In the genomic region with DNA sequence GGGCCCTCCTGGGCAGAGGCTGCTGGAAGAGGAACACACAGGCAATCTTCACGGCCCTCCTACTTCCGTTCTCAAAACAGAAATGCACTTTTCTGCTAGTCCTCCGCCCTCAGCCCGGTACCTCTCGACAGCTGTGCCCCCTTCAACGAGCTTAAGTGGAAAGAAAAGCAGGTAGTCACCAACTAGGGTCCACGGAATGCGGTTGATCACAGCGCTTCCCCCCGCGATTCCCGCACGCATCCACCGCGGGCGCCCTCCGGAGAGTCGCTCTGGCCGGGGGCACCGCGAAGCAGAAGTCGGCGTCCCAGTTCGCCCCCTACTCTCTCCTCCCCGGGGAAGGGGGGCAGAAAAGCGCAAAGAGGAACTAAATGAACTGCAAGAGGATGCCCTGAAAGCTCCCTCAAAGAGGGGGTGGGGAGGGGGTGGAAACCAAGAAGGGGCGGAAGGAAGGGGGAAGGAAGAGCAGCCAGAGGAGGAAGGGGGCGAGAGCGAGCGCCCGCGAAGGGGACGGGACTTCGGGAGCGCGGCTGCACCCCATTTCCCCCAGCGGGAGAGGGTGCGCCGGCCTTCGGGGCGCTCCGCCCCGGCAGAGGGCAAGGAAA, we compare ENCODE assay signal across 1 cellular context.
TF ChIP-seq lines count a peak whose summit lies in the region.

No MANE protein-coding gene starts in this region.

TF ChIP-seq in HepG2, 621 proteins besides CTCF, POLR2A, EP300 and RAD21 (continued from another document and continues in another):
- TF ChIP-seq MEIS1 (CRISPR knock-in tag; IDR thresholded peaks at IDR 0.05; ENCODE audit: borderline replicate concordance) (peak; percentile 9; the same call in 1 of the 2 replicates), HMG20B (CRISPR knock-in tag; conservative IDR thresholded peaks at IDR 0.05) (no peak), SKI (IDR thresholded peaks at IDR 0.05; ENCODE audit: partially characterized antibody) (no peak), TRIM24 (CRISPR knock-in tag; IDR thresholded peaks at IDR 0.05) (no peak), CHCHD3 (CRISPR knock-in tag; IDR thresholded peaks at IDR 0.05) (no peak), ARID4A (CRISPR knock-in tag; IDR thresholded peaks at IDR 0.05; ENCODE audit: borderline replicate concordance) (peak; percentile 18; the same call in 1 of the 2 replicates), ZNF7 (CRISPR knock-in tag; IDR thresholded peaks at IDR 0.05) (no peak), YEATS4 (CRISPR knock-in tag; IDR thresholded peaks at IDR 0.05; ENCODE audit: borderline replicate concordance) (peak; percentile 4; the same call in 1 of the 2 replicates), FIP1L1 (IDR thresholded peaks at IDR 0.05; ENCODE audit: borderline replicate concordance, insufficient read depth, low read depth, low read length) (no peak), SSRP1 (CRISPR knock-in tag; IDR thresholded peaks at IDR 0.05) (no peak), MTF2 (CRISPR knock-in tag; IDR thresholded peaks at IDR 0.05; ENCODE audit: borderline replicate concordance) (no peak), TFDP1 (CRISPR knock-in tag; IDR thresholded peaks at IDR 0.05; ENCODE audit: borderline replicate concordance) (no peak), ARNT (IDR thresholded peaks at IDR 0.05) (no peak), ZNF335 (CRISPR knock-in tag; IDR thresholded peaks at IDR 0.05) (peak; percentile 32; the same call in 1 of the 2 replicates), ZNF343 (CRISPR knock-in tag; IDR thresholded peaks at IDR 0.05) (no peak), ZBTB2 (CRISPR knock-in tag; IDR thresholded peaks at IDR 0.05; ENCODE audit: low read depth) (0 out of 2 replicates have a peak, but pooled peaks have one; percentile 3), ZNF569 (CRISPR knock-in tag; IDR thresholded peaks at IDR 0.05; ENCODE audit: borderline replicate concordance) (no peak), XRCC5 (optimal IDR thresholded peaks at IDR 0.05; ENCODE audit: low read length) (peak; percentile 52), ETV5 (CRISPR knock-in tag; IDR thresholded peaks at IDR 0.05; ENCODE audit: borderline replicate concordance) (peak; percentile 20; the same call in 1 of the 2 replicates), CBX2 (IDR thresholded peaks at IDR 0.05; ENCODE audit: low read depth, low read length) (no peak), CBX2 (CRISPR knock-in tag; IDR thresholded peaks at IDR 0.05; ENCODE audit: low read depth) (no peak), POLR2AphosphoS5 (IDR thresholded peaks at IDR 0.05; ENCODE audit: low read depth, low read length) (no peak), ATF6 (CRISPR knock-in tag; conservative IDR thresholded peaks at IDR 0.05) (no peak), SMYD3 (CRISPR knock-in tag; IDR thresholded peaks at IDR 0.05) (no peak), MTA1 (CRISPR knock-in tag; IDR thresholded peaks at IDR 0.05; ENCODE audit: borderline replicate concordance) (peak; percentile 2; the same call in 1 of the 2 replicates), ZNF780A (CRISPR knock-in tag; IDR thresholded peaks at IDR 0.05) (no peak), MAFK (conservative IDR thresholded peaks at IDR 0.05 in 1 of 2, IDR thresholded peaks at IDR 0.05 in 1 of 2; ENCODE audit: low read length in 2 of 2) (no peak), ZNF558 (CRISPR knock-in tag; IDR thresholded peaks at IDR 0.05; ENCODE audit: borderline replicate concordance) (no peak), ZFX (CRISPR knock-in tag; IDR thresholded peaks at IDR 0.05; ENCODE audit: low read depth) (no peak), GFI1 (CRISPR knock-in tag; IDR thresholded peaks at IDR 0.05; ENCODE audit: borderline replicate concordance) (no peak), ZSCAN30 (CRISPR knock-in tag; IDR thresholded peaks at IDR 0.05) (no peak), PPARG (CRISPR knock-in tag; conservative IDR thresholded peaks at IDR 0.05) (no peak), ZNF724P (CRISPR knock-in tag; IDR thresholded peaks at IDR 0.05; ENCODE audit: borderline replicate concordance) (no peak), SMARCC2 (IDR thresholded peaks at IDR 0.05) (no peak), BCL6 (CRISPR knock-in tag; IDR thresholded peaks at IDR 0.05) (no peak), GABPA (IDR thresholded peaks at IDR 0.05; ENCODE audit: low read depth, low read length) (peak; percentile 15; the same call in 1 of the 2 replicates), GABPA (CRISPR knock-in tag; IDR thresholded peaks at IDR 0.05; ENCODE audit: low read depth) (0 out of 2 replicates have a peak, but pooled peaks have one; percentile 30), ZKSCAN5 (CRISPR knock-in tag; IDR thresholded peaks at IDR 0.05) (no peak)
- TF ChIP-seq, protein P1, sequence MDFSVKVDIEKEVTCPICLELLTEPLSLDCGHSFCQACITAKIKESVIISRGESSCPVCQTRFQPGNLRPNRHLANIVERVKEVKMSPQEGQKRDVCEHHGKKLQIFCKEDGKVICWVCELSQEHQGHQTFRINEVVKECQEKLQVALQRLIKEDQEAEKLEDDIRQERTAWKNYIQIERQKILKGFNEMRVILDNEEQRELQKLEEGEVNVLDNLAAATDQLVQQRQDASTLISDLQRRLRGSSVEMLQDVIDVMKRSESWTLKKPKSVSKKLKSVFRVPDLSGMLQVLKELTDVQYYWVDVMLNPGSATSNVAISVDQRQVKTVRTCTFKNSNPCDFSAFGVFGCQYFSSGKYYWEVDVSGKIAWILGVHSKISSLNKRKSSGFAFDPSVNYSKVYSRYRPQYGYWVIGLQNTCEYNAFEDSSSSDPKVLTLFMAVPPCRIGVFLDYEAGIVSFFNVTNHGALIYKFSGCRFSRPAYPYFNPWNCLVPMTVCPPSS (IDR thresholded peaks at IDR 0.05): no peak
- TF ChIP-seq, protein P2, sequence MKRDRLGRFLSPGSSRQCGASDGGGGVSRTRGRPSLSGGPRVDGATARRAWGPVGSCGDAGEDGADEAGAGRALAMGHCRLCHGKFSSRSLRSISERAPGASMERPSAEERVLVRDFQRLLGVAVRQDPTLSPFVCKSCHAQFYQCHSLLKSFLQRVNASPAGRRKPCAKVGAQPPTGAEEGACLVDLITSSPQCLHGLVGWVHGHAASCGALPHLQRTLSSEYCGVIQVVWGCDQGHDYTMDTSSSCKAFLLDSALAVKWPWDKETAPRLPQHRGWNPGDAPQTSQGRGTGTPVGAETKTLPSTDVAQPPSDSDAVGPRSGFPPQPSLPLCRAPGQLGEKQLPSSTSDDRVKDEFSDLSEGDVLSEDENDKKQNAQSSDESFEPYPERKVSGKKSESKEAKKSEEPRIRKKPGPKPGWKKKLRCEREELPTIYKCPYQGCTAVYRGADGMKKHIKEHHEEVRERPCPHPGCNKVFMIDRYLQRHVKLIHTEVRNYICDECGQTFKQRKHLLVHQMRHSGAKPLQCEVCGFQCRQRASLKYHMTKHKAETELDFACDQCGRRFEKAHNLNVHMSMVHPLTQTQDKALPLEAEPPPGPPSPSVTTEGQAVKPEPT (CRISPR knock-in tag; IDR thresholded peaks at IDR 0.05; ENCODE audit: low read depth): no peak
- TF ChIP-seq, protein P3, sequence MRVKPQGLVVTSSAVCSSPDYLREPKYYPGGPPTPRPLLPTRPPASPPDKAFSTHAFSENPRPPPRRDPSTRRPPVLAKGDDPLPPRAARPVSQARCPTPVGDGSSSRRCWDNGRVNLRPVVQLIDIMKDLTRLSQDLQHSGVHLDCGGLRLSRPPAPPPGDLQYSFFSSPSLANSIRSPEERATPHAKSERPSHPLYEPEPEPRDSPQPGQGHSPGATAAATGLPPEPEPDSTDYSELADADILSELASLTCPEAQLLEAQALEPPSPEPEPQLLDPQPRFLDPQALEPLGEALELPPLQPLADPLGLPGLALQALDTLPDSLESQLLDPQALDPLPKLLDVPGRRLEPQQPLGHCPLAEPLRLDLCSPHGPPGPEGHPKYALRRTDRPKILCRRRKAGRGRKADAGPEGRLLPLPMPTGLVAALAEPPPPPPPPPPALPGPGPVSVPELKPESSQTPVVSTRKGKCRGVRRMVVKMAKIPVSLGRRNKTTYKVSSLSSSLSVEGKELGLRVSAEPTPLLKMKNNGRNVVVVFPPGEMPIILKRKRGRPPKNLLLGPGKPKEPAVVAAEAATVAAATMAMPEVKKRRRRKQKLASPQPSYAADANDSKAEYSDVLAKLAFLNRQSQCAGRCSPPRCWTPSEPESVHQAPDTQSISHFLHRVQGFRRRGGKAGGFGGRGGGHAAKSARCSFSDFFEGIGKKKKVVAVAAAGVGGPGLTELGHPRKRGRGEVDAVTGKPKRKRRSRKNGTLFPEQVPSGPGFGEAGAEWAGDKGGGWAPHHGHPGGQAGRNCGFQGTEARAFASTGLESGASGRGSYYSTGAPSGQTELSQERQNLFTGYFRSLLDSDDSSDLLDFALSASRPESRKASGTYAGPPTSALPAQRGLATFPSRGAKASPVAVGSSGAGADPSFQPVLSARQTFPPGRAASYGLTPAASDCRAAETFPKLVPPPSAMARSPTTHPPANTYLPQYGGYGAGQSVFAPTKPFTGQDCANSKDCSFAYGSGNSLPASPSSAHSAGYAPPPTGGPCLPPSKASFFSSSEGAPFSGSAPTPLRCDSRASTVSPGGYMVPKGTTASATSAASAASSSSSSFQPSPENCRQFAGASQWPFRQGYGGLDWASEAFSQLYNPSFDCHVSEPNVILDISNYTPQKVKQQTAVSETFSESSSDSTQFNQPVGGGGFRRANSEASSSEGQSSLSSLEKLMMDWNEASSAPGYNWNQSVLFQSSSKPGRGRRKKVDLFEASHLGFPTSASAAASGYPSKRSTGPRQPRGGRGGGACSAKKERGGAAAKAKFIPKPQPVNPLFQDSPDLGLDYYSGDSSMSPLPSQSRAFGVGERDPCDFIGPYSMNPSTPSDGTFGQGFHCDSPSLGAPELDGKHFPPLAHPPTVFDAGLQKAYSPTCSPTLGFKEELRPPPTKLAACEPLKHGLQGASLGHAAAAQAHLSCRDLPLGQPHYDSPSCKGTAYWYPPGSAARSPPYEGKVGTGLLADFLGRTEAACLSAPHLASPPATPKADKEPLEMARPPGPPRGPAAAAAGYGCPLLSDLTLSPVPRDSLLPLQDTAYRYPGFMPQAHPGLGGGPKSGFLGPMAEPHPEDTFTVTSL (CRISPR knock-in tag; IDR thresholded peaks at IDR 0.05; ENCODE audit: borderline replicate concordance): no peak
